ENCODE assay signal across 20 cellular contexts in the genomic region with DNA sequence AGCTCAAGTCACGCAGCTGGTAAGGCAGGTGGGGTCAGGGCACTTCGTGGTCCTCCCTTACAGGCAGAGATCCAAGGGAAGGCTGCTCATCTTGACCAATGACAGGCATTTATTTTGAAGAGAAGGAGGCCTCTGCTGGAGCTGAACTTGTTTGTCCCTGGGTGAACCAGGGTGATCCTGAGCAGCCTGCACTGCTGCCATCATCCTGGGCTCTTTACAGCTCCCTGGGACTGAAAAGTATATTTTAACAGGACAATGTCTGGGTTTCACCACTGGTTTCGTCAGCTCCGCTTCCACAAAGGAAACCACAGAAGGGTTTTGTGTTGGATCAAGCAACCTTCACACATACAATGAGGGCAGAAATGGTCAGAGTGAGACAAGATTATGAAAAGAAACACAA.
"Had no signal": no experiment of that assay in that cellular context is flagged by ENCODE, and none has a peak within 500 bp of the region (broad histone marks: within the 10 kb centered on the region; RNA-seq: fewer than 3 reads in every experiment).

No MANE protein-coding gene starts in this region.

- DNase-seq: activated CD4-positive, alpha-beta memory T cell treated with anti-CD3 and anti-CD28 coated beads for 36 hours; activated CD4-positive, alpha-beta T cell treated with anti-CD3 and anti-CD28 coated beads for 36 hours; activated CD8-positive, alpha-beta memory T cell treated with anti-CD3 and anti-CD28 coated beads, Interleukin-2, amount 10 ng/mL, durations not matched to agents 7 days and 5 days; activated naive CD4-positive, alpha-beta T cell treated with anti-CD3 and anti-CD28 coated beads for 36 hours; activated naive CD8-positive, alpha-beta T cell treated with anti-CD3 and anti-CD28 coated beads, Interleukin-2, amount 50 U/mL, for 24 hours; activated T-cell treated with anti-CD3 and anti-CD28 coated beads, Interleukin-2, amount 50 U/mL, for 1 hour; aorta; cerebellar nuclear complex; effector CD8-positive, alpha-beta T cell; foreskin keratinocyte; right cardiac atrium; small intestine; stimulated activated CD4-positive, alpha-beta T cell treated with anti-CD3 and anti-CD28 coated beads, Interleukin-4, amount 100 ng/mL, for 24 hours; stimulated activated naive CD4-positive, alpha-beta T cell treated with Interleukin-2 at 50 U/mL for 16 hours; substantia nigra; T1000; transverse colon had no signal

- H3K36me3 Mint-ChIP-seq: activated CD4-positive, alpha-beta memory T cell treated with anti-CD3 and anti-CD28 coated beads for 36 hours; activated CD8-positive, alpha-beta memory T cell treated with anti-CD3 and anti-CD28 coated beads, Interleukin-2, amount 10 ng/mL, durations not matched to agents 7 days and 5 days had no signal

- ATAC-seq: activated CD4-positive, alpha-beta T cell treated with anti-CD3 and anti-CD28 coated beads for 36 hours; activated CD8-positive, alpha-beta memory T cell treated with anti-CD3 and anti-CD28 coated beads, Interleukin-2, amount 10 ng/mL, durations not matched to agents 7 days and 5 days; activated naive CD8-positive, alpha-beta T cell treated with anti-CD3 and anti-CD28 coated beads, Interleukin-2, amount 50 U/mL, for 24 hours; foreskin keratinocyte; right cardiac atrium had no signal

- H3K4me1 Mint-ChIP-seq: activated CD4-positive, alpha-beta T cell treated with anti-CD3 and anti-CD28 coated beads for 36 hours; activated naive CD8-positive, alpha-beta T cell treated with anti-CD3 and anti-CD28 coated beads, Interleukin-2, amount 50 U/mL, for 24 hours had no signal

- H3K27me3 ChIP-seq: breast epithelium, foreskin keratinocyte, transverse colon had no signal

- H3K9me3 ChIP-seq: breast epithelium, neutrophil, transverse colon had no signal

- H3K27ac ChIP-seq: breast epithelium, foreskin keratinocyte, neutrophil, transverse colon had no signal

- H3K9me3 Mint-ChIP-seq: activated CD4-positive, alpha-beta memory T cell treated with anti-CD3 and anti-CD28 coated beads for 36 hours; activated naive CD4-positive, alpha-beta T cell treated with anti-CD3 and anti-CD28 coated beads for 36 hours; activated naive CD8-positive, alpha-beta T cell treated with anti-CD3 and anti-CD28 coated beads, Interleukin-2, amount 50 U/mL, for 24 hours; activated T-helper 2 cell treated with anti-CD3 and anti-CD28 coated beads, Interferon-gamma antibody, Interleukin-2, Interleukin-4, amounts not matched to agents 10 μg/mL and 5 μg/mL and 100 μg/mL, durations not matched to agents 14 hours and 24 hours and 36 hours had no signal

- H3K4me3 Mint-ChIP-seq: activated CD4-positive, alpha-beta memory T cell treated with anti-CD3 and anti-CD28 coated beads for 36 hours; activated CD4-positive, alpha-beta T cell treated with anti-CD3 and anti-CD28 coated beads for 36 hours; activated CD8-positive, alpha-beta memory T cell treated with anti-CD3 and anti-CD28 coated beads, Interleukin-2, amount 10 ng/mL, durations not matched to agents 7 days and 5 days; activated naive CD4-positive, alpha-beta T cell treated with anti-CD3 and anti-CD28 coated beads for 36 hours; activated naive CD8-positive, alpha-beta T cell treated with anti-CD3 and anti-CD28 coated beads, Interleukin-2, amount 50 U/mL, for 24 hours had no signal

- H3K36me3 ChIP-seq: breast epithelium, neutrophil, transverse colon had no signal

- H3K4me3 ChIP-seq: breast epithelium, transverse colon had no signal

- FAIRE-seq: small intestine had no signal

- H3K4me1 ChIP-seq: breast epithelium, foreskin keratinocyte had no signal

- H3K27ac Mint-ChIP-seq: activated CD4-positive, alpha-beta memory T cell treated with anti-CD3 and anti-CD28 coated beads for 36 hours; activated CD4-positive, alpha-beta T cell treated with anti-CD3 and anti-CD28 coated beads for 36 hours; activated CD8-positive, alpha-beta memory T cell treated with anti-CD3 and anti-CD28 coated beads, Interleukin-2, amount 10 ng/mL, durations not matched to agents 7 days and 5 days; activated naive CD4-positive, alpha-beta T cell treated with anti-CD3 and anti-CD28 coated beads for 36 hours; activated naive CD8-positive, alpha-beta T cell treated with anti-CD3 and anti-CD28 coated beads, Interleukin-2, amount 50 U/mL, for 24 hours; activated T-helper 2 cell treated with anti-CD3 and anti-CD28 coated beads, Interferon-gamma antibody, Interleukin-2, Interleukin-4, amounts not matched to agents 10 μg/mL and 5 μg/mL and 100 μg/mL, durations not matched to agents 14 hours and 24 hours and 36 hours had no signal
